ENCODE assay signal across 1 cellular context in the genomic region with DNA sequence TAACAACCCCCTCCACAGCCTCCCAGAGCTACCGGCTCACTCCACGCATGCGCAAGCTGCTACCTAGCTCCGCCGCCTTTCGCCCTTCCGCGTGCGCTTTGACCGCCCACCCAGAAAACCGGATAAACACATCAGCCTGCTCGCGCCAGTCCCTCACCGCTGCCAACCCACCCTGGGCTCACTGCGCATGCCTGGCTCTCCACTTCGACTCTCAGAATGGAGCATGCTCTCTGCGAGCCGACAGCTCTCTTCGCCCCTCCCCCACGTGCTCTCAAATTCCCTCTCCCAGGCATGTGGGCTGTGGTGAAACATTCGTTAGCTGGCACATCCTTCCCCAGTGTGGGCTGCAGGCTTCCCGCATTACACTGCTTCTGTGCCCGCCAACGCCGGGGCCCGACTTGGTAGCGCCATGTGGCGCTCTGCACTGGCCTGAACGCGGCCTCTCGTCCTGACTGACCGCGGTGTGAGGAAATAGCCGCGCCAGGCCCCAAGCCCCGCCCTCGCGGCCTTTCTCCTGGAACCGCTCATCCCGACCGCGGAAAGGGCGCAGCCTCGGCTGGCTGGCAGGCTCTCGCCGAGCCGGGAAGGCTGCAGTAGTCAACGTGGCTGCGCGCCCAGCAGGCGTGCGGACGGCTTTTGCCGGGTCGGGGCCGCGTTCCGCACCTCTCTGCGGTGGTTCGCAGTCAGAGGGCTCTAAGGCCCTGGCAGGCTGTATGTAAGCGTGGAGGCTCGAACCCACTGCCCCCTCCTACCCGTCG.
TF ChIP-seq lines count a peak whose summit lies in the region.

No MANE protein-coding gene starts in this region.

TF ChIP-seq in HEK293, 187 proteins besides CTCF, POLR2A, EP300 and RAD21 (continued from another document and continues in another):
- TF ChIP-seq, protein P1, sequence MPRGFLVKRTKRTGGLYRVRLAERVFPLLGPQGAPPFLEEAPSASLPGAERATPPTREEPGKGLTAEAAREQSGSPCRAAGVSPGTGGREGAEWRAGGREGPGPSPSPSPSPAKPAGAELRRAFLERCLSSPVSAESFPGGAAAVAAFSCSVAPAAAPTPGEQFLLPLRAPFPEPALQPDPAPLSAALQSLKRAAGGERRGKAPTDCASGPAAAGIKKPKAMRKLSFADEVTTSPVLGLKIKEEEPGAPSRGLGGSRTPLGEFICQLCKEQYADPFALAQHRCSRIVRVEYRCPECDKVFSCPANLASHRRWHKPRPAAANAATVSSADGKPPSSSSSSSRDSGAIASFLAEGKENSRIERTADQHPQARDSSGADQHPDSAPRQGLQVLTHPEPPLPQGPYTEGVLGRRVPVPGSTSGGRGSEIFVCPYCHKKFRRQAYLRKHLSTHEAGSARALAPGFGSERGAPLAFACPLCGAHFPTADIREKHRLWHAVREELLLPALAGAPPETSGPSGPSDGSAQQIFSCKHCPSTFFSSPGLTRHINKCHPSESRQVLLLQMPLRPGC (tag by site-specific recombination; IDR thresholded peaks at IDR 0.05), result peak; percentile 65
- peak; percentile 89 for TF ChIP-seq TRIM28 (IDR thresholded peaks at IDR 0.05; ENCODE audit: borderline replicate concordance, low read length)
- peak; percentile 44; the same call in 1 of the 2 replicates for TF ChIP-seq KLF9 (tag by site-specific recombination; IDR thresholded peaks at IDR 0.05; ENCODE audit: low read depth)
- TF ChIP-seq, protein P2, sequence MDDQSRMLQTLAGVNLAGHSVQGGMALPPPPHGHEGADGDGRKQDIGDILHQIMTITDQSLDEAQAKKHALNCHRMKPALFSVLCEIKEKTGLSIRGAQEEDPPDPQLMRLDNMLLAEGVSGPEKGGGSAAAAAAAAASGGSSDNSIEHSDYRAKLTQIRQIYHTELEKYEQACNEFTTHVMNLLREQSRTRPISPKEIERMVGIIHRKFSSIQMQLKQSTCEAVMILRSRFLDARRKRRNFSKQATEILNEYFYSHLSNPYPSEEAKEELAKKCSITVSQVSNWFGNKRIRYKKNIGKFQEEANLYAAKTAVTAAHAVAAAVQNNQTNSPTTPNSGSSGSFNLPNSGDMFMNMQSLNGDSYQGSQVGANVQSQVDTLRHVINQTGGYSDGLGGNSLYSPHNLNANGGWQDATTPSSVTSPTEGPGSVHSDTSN (CRISPR knock-in tag; IDR thresholded peaks at IDR 0.05), result peak; percentile 83; the same call in 1 of the 2 replicates
- TF ChIP-seq OVOL3 (tag by site-specific recombination; IDR thresholded peaks at IDR 0.05), result 0 out of 2 replicates have a peak, but pooled peaks have one; percentile 36
- peak; percentile 7 for TF ChIP-seq IKZF3 (tag by site-specific recombination; IDR thresholded peaks at IDR 0.05)
- TF ChIP-seq ZNF335 (tag by site-specific recombination; conservative IDR thresholded peaks at IDR 0.05), result peak; percentile 97
- TF ChIP-seq ZNF311 (tag by site-specific recombination; IDR thresholded peaks at IDR 0.05; ENCODE audit: borderline replicate concordance), result no peak
- peak; percentile 74 for TF ChIP-seq ZNF341 (tag by site-specific recombination; IDR thresholded peaks at IDR 0.05; ENCODE audit: low read depth)
- peak; percentile 91 for TF ChIP-seq ZNF2 (tag by site-specific recombination; IDR thresholded peaks at IDR 0.05)
- peak; percentile 67 for TF ChIP-seq ZIC2 (tag by site-specific recombination; IDR thresholded peaks at IDR 0.05)
- peak; percentile 52; the same call in 1 of the 2 replicates for TF ChIP-seq MZF1 (tag by site-specific recombination; IDR thresholded peaks at IDR 0.05; ENCODE audit: borderline replicate concordance)
- TF ChIP-seq ZNF366 (tag by site-specific recombination; conservative IDR thresholded peaks at IDR 0.05), result peak; percentile 9
- TF ChIP-seq ZNF391 (tag by site-specific recombination; IDR thresholded peaks at IDR 0.05; ENCODE audit: borderline replicate concordance, low read depth), result 0 out of 2 replicates have a peak, but pooled peaks have one; percentile 39
- peak; percentile 99 for TF ChIP-seq ZNF600 (tag by site-specific recombination; IDR thresholded peaks at IDR 0.05)
- TF ChIP-seq ZBTB17 (tag by site-specific recombination; IDR thresholded peaks at IDR 0.05), result peak; percentile 98
- TF ChIP-seq, protein P3, sequence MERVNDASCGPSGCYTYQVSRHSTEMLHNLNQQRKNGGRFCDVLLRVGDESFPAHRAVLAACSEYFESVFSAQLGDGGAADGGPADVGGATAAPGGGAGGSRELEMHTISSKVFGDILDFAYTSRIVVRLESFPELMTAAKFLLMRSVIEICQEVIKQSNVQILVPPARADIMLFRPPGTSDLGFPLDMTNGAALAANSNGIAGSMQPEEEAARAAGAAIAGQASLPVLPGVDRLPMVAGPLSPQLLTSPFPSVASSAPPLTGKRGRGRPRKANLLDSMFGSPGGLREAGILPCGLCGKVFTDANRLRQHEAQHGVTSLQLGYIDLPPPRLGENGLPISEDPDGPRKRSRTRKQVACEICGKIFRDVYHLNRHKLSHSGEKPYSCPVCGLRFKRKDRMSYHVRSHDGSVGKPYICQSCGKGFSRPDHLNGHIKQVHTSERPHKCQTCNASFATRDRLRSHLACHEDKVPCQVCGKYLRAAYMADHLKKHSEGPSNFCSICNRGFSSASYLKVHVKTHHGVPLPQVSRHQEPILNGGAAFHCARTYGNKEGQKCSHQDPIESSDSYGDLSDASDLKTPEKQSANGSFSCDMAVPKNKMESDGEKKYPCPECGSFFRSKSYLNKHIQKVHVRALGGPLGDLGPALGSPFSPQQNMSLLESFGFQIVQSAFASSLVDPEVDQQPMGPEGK (tag by site-specific recombination; IDR thresholded peaks at IDR 0.05), result peak; percentile 78; the same call in 1 of the 2 replicates
- TF ChIP-seq, protein P4, sequence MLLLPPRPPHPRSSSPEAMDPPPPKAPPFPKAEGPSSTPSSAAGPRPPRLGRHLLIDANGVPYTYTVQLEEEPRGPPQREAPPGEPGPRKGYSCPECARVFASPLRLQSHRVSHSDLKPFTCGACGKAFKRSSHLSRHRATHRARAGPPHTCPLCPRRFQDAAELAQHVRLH (tag by site-specific recombination; IDR thresholded peaks at IDR 0.05), result peak; percentile 40; the same call in 1 of the 2 replicates
- TF ChIP-seq HOXD13 (CRISPR knock-in tag; IDR thresholded peaks at IDR 0.05; ENCODE audit: borderline replicate concordance), result no peak; the same call in 1 of the 2 replicates
- TF ChIP-seq, protein P5, sequence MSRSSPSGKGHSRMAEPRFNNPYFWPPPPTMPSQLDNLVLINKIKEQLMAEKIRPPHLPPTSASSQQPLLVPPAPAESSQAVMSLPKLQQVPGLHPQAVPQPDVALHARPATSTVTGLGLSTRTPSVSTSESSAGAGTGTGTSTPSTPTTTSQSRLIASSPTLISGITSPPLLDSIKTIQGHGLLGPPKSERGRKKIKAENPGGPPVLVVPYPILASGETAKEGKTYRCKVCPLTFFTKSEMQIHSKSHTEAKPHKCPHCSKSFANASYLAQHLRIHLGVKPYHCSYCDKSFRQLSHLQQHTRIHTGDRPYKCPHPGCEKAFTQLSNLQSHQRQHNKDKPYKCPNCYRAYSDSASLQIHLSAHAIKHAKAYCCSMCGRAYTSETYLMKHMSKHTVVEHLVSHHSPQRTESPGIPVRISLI (tag by site-specific recombination; IDR thresholded peaks at IDR 0.05), result 0 out of 2 replicates have a peak, but pooled peaks have one; percentile 20
- TF ChIP-seq ZBTB8A (tag by site-specific recombination; IDR thresholded peaks at IDR 0.05), result peak; percentile 90
- TF ChIP-seq ZNF785 (tag by site-specific recombination; IDR thresholded peaks at IDR 0.05), result no peak
- no peak for TF ChIP-seq ZBTB21 (tag by site-specific recombination; IDR thresholded peaks at IDR 0.05)
- peak; percentile 59; the same call in 1 of the 2 replicates for TF ChIP-seq ZNF843 (tag by site-specific recombination; IDR thresholded peaks at IDR 0.05)
- TF ChIP-seq, protein P6, sequence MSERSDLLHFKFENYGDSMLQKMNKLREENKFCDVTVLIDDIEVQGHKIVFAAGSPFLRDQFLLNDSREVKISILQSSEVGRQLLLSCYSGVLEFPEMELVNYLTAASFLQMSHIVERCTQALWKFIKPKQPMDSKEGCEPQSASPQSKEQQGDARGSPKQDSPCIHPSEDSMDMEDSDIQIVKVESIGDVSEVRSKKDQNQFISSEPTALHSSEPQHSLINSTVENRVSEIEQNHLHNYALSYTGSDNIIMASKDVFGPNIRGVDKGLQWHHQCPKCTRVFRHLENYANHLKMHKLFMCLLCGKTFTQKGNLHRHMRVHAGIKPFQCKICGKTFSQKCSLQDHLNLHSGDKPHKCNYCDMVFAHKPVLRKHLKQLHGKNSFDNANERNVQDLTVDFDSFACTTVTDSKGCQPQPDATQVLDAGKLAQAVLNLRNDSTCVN (tag by site-specific recombination; optimal IDR thresholded peaks at IDR 0.05), result peak; percentile 95
- TF ChIP-seq, protein P7, sequence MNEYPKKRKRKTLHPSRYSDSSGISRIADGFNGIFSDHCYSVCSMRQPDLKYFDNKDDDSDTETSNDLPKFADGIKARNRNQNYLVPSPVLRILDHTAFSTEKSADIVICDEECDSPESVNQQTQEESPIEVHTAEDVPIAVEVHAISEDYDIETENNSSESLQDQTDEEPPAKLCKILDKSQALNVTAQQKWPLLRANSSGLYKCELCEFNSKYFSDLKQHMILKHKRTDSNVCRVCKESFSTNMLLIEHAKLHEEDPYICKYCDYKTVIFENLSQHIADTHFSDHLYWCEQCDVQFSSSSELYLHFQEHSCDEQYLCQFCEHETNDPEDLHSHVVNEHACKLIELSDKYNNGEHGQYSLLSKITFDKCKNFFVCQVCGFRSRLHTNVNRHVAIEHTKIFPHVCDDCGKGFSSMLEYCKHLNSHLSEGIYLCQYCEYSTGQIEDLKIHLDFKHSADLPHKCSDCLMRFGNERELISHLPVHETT (tag by site-specific recombination; IDR thresholded peaks at IDR 0.05), result peak; percentile 54
- TF ChIP-seq, protein P8, sequence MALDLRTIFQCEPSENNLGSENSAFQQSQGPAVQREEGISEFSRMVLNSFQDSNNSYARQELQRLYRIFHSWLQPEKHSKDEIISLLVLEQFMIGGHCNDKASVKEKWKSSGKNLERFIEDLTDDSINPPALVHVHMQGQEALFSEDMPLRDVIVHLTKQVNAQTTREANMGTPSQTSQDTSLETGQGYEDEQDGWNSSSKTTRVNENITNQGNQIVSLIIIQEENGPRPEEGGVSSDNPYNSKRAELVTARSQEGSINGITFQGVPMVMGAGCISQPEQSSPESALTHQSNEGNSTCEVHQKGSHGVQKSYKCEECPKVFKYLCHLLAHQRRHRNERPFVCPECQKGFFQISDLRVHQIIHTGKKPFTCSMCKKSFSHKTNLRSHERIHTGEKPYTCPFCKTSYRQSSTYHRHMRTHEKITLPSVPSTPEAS (tag by site-specific recombination; IDR thresholded peaks at IDR 0.05), result 0 out of 2 replicates have a peak, but pooled peaks have one; percentile 16
- TF ChIP-seq, protein P9, sequence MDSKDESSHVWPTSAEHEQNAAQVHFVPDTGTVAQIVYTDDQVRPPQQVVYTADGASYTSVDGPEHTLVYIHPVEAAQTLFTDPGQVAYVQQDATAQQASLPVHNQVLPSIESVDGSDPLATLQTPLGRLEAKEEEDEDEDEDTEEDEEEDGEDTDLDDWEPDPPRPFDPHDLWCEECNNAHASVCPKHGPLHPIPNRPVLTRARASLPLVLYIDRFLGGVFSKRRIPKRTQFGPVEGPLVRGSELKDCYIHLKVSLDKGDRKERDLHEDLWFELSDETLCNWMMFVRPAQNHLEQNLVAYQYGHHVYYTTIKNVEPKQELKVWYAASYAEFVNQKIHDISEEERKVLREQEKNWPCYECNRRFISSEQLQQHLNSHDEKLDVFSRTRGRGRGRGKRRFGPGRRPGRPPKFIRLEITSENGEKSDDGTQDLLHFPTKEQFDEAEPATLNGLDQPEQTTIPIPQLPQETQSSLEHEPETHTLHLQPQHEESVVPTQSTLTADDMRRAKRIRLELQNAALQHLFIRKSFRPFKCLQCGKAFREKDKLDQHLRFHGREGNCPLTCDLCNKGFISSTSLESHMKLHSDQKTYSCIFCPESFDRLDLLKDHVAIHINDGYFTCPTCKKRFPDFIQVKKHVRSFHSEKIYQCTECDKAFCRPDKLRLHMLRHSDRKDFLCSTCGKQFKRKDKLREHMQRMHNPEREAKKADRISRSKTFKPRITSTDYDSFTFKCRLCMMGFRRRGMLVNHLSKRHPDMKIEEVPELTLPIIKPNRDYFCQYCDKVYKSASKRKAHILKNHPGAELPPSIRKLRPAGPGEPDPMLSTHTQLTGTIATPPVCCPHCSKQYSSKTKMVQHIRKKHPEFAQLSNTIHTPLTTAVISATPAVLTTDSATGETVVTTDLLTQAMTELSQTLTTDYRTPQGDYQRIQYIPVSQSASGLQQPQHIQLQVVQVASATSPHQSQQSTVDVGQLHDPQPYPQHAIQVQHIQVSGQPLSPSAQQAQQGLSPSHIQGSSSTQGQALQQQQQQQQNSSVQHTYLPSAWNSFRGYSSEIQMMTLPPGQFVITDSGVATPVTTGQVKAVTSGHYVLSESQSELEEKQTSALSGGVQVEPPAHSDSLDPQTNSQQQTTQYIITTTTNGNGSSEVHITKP (tag by site-specific recombination; IDR thresholded peaks at IDR 0.05), result peak; percentile 86
- peak; percentile 88; the same call in 1 of the 2 replicates for TF ChIP-seq GLIS2 (tag by site-specific recombination; IDR thresholded peaks at IDR 0.05)
- peak; percentile 89 for TF ChIP-seq SP7 (tag by site-specific recombination; IDR thresholded peaks at IDR 0.05)
- no peak for TF ChIP-seq ZNF623 (tag by site-specific recombination; IDR thresholded peaks at IDR 0.05)
- TF ChIP-seq ZEB2 (tag by site-specific recombination; IDR thresholded peaks at IDR 0.05), result peak; percentile 91
- no peak for TF ChIP-seq ZNF292 (tag by site-specific recombination; IDR thresholded peaks at IDR 0.05; ENCODE audit: borderline replicate concordance, low read depth)
- TF ChIP-seq, protein P10, sequence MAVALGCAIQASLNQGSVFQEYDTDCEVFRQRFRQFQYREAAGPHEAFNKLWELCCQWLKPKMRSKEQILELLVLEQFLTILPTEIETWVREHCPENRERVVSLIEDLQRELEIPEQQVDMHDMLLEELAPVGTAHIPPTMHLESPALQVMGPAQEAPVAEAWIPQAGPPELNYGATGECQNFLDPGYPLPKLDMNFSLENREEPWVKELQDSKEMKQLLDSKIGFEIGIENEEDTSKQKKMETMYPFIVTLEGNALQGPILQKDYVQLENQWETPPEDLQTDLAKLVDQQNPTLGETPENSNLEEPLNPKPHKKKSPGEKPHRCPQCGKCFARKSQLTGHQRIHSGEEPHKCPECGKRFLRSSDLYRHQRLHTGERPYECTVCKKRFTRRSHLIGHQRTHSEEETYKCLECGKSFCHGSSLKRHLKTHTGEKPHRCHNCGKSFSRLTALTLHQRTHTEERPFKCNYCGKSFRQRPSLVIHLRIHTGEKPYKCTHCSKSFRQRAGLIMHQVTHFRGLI (tag by site-specific recombination; IDR thresholded peaks at IDR 0.05), result peak; percentile 59; the same call in 1 of the 2 replicates
- peak; percentile 36; the same call in 1 of the 2 replicates for TF ChIP-seq ZNF768 (tag by site-specific recombination; IDR thresholded peaks at IDR 0.05)
- TF ChIP-seq ZNF501 (tag by site-specific recombination; IDR thresholded peaks at IDR 0.05), result peak; percentile 96
- TF ChIP-seq YY1 (tag by site-specific recombination; IDR thresholded peaks at IDR 0.05), result peak; percentile 42; the same call in 1 of the 2 replicates
- TF ChIP-seq ZSCAN23 (tag by site-specific recombination; IDR thresholded peaks at IDR 0.05), result 0 out of 2 replicates have a peak, but pooled peaks have one; percentile 40
- peak; percentile 70 for TF ChIP-seq ZNF629 (tag by site-specific recombination; IDR thresholded peaks at IDR 0.05)
- peak; percentile 53 for TF ChIP-seq SETDB1 (IDR thresholded peaks at IDR 0.05; ENCODE audit: insufficient read length, low read length)
- no peak for TF ChIP-seq ZNF48 (tag by site-specific recombination; IDR thresholded peaks at IDR 0.05)
- TF ChIP-seq ZNF394 (tag by site-specific recombination; IDR thresholded peaks at IDR 0.05; ENCODE audit: borderline replicate concordance), result peak; percentile 65; the same call in 1 of the 2 replicates
- TF ChIP-seq EGR2 (tag by site-specific recombination; IDR thresholded peaks at IDR 0.05; ENCODE audit: low read depth), result peak; percentile 86
- peak; percentile 74; the same call in 1 of the 2 replicates for TF ChIP-seq ZNF792 (tag by site-specific recombination; IDR thresholded peaks at IDR 0.05)
